ENCODE assay signal across 10 cellular contexts in the genomic region with DNA sequence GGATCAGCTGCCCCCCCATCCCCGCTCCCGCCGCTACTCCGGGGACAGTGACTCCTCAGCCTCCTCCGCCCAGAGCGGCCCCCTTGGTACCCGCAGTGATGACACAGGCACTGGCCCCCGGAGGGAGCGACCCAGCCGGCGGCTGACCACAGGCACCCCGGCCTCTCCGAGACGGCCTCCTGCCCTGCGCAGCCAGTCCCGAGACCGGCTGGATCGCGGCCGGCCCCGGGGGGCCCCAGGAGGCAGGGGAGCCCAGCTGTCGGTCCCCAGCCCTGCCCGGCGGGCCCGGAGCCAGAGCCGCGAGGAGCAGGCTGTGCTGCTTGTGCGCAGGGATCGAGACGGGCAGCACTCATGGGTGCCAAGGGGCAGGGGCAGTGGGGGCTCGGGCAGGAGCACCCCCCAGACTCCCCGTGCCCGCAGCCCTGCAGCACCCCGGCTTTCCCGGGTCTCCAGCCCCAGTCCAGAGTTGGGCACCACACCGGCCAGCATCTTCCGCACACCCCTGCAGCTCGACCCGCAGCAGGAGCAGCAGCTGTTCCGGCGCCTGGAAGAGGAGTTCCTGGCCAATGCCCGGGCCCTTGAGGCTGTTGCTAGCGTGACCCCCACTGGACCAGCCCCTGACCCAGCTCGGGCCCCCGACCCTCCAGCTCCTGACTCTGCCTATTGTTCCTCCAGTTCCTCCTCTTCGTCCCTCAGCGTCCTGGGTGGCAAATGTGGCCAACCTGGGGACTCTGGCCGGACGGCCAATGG. TPM values are rescaled to one million over a fixed set of nuclear protein-coding genes. Genes with fewer than 3 reads are reported as not detected.
DNase-seq lines count a peak whose midpoint lies in the region; ATAC-seq and TF ChIP-seq lines count a peak whose summit lies in the region.
"Had no signal": no experiment of that assay in that cellular context is flagged by ENCODE, and none has a peak within 500 bp of the region (broad histone marks: within the 10 kb centered on the region; RNA-seq: fewer than 3 reads in every experiment).

No MANE protein-coding gene starts in this region.

- no peaks in the 10 kb centered on the region for H3K36me3 ChIP-seq in upper lobe of right lung

- H3K4me3 ChIP-seq in upper lobe of right lung, result no peak overlapping the region
- H3K4me3 ChIP-seq: SK-N-MC had no signal

- DNase-seq in activated T-cell treated with anti-CD3 and anti-CD28 coated beads, Interleukin-2, amount 50 U/mL, for 1 hour, result peak; percentile 12
- DNase-seq in activated T-cell treated with anti-CD3 and anti-CD28 coated beads, Interleukin-2, amount 50 U/mL, for 4 hours, result no peak
- DNase-seq in chondrocyte (ENCODE audit: low spot score) (peak; percentile 94), mesothelial cell of epicardium (ENCODE audit: low spot score in 2 of 2, unreplicated experiment in 2 of 2) (no peak), upper lobe of right lung (no peak)

- TF ChIP-seq CTCF in chondrocyte (IDR thresholded peaks at IDR 0.05) (no peak), mesothelial cell of epicardium (IDR thresholded peaks at IDR 0.05; ENCODE audit: unreplicated experiment) (no peak), upper lobe of right lung (IDR thresholded peaks at IDR 0.05) (no peak)

- no peaks in the 10 kb centered on the region for H3K9me3 Mint-ChIP-seq in activated T-cell treated with anti-CD3 and anti-CD28 coated beads, Interleukin-2, amount 50 U/mL, for 4 hours
- H3K9me3 Mint-ChIP-seq in chondrocyte (ENCODE audit: low read depth) (no peaks in the 10 kb centered on the region), mesothelial cell of epicardium (no peaks in the 10 kb centered on the region)

- peaks cover 29% of the 10 kb centered on the region for H3K27me3 ChIP-seq in upper lobe of right lung

- no peak overlapping the region for H3K4me3 Mint-ChIP-seq in activated T-cell treated with anti-CD3 and anti-CD28 coated beads, Interleukin-2, amount 50 U/mL, for 4 hours
- no peak overlapping the region for H3K4me3 Mint-ChIP-seq in chondrocyte (ENCODE audit: unreplicated experiment)
- H3K4me3 Mint-ChIP-seq in mesothelial cell of epicardium, result no peak overlapping the region

- no peak for ATAC-seq in activated T-cell treated with anti-CD3 and anti-CD28 coated beads, Interleukin-2, amount 50 U/mL, for 4 hours
- no peak for ATAC-seq in upper lobe of right lung
- no peak for ATAC-seq in HG03521 (IDR thresholded peaks at IDR 0.05; ENCODE audit: unreplicated experiment)
- ATAC-seq in GM21786 (IDR thresholded peaks at IDR 0.05; ENCODE audit: unreplicated experiment), result no peak
- ATAC-seq in HG02763 (IDR thresholded peaks at IDR 0.05; ENCODE audit: unreplicated experiment), result no peak

- intact Hi-C loops in upper lobe of right lung (cut with DNase I), result no loop called here

- H3K27me3 Mint-ChIP-seq in activated T-cell treated with anti-CD3 and anti-CD28 coated beads, Interleukin-2, amount 50 U/mL, for 4 hours (ENCODE audit: low read depth), result peaks cover 40% of the 10 kb centered on the region
- H3K27me3 Mint-ChIP-seq in chondrocyte (ENCODE audit: low read depth) (peaks cover 14% of the 10 kb centered on the region), mesothelial cell of epicardium (ENCODE audit: low read depth) (peaks cover 37% of the 10 kb centered on the region)

- peaks cover 61% of the 10 kb centered on the region for H3K4me1 ChIP-seq in upper lobe of right lung

- H3K27ac Mint-ChIP-seq in chondrocyte (ENCODE audit: unreplicated experiment) (peak overlapping the region; percentile 94), mesothelial cell of epicardium (peak overlapping the region; percentile 43)

- H3K36me3 Mint-ChIP-seq in activated T-cell treated with anti-CD3 and anti-CD28 coated beads, Interleukin-2, amount 50 U/mL, for 4 hours (ENCODE audit: insufficient read depth), result no peaks in the 10 kb centered on the region
- peaks cover 13% of the 10 kb centered on the region for H3K36me3 Mint-ChIP-seq in chondrocyte (ENCODE audit: low read depth)
- H3K36me3 Mint-ChIP-seq in mesothelial cell of epicardium, result peaks cover 3% of the 10 kb centered on the region

- H3K9me3 ChIP-seq in upper lobe of right lung, result no peaks in the 10 kb centered on the region

- H3K27ac ChIP-seq in upper lobe of right lung, result peak overlapping the region; percentile 71
- H3K27ac ChIP-seq: SK-N-MC had no signal

- peaks cover 29% of the 10 kb centered on the region for H3K4me1 Mint-ChIP-seq in activated T-cell treated with anti-CD3 and anti-CD28 coated beads, Interleukin-2, amount 50 U/mL, for 4 hours (ENCODE audit: low read depth)
- H3K4me1 Mint-ChIP-seq in chondrocyte (ENCODE audit: low read depth), result peaks cover 47% of the 10 kb centered on the region
- H3K4me1 Mint-ChIP-seq in mesothelial cell of epicardium, result peaks cover 19% of the 10 kb centered on the region

RNA-seq across cellular contexts. Expression of gene RASL10A, which starts 3.9 kb away (rescaled TPM):
- total RNA-seq in activated T-cell treated with anti-CD3 and anti-CD28 coated beads, Interleukin-2, amount 50 U/mL, for 4 hours, result under 1 TPM; 0.56 to 0.87 (median 0.79) TPM
- total RNA-seq in chondrocyte, result 0.27 to 1.2 TPM (median 0.31 TPM) in 3 replicates
- 2.5 to 3.8 TPM (median 3.1 TPM) in 3 replicates for total RNA-seq in mesothelial cell of epicardium
- total RNA-seq in upper lobe of right lung, result 0.72 TPM
- total RNA-seq: cerebellum had no signal

RNA-seq across cellular contexts. Expression of gene GAS2L1, which starts 5.2 kb away (rescaled TPM):
- under 1 TPM; 0.37 to 0.90 (median 0.56) TPM for total RNA-seq in activated T-cell treated with anti-CD3 and anti-CD28 coated beads, Interleukin-2, amount 50 U/mL, for 4 hours
- total RNA-seq in chondrocyte (34.5 to 35.6 TPM (median 34.8 TPM) in 3 replicates), mesothelial cell of epicardium (13.4 to 14.6 TPM (median 13.6 TPM) in 3 replicates), upper lobe of right lung (27.2 TPM)

RNA-seq across cellular contexts. Expression of gene EWSR1, which starts 43.6 kb away (rescaled TPM):
- total RNA-seq in activated T-cell treated with anti-CD3 and anti-CD28 coated beads, Interleukin-2, amount 50 U/mL, for 4 hours, result 100 to 1,000 TPM; 458 to 522 (median 474) TPM
- total RNA-seq in chondrocyte (139 to 205 TPM (median 144 TPM) in 3 replicates), mesothelial cell of epicardium (364 to 381 TPM (median 379 TPM) in 3 replicates), upper lobe of right lung (149 TPM)

RNA-seq across cellular contexts. Expression of gene RHBDD3, which starts 43.9 kb away (rescaled TPM):
- total RNA-seq in activated T-cell treated with anti-CD3 and anti-CD28 coated beads, Interleukin-2, amount 50 U/mL, for 4 hours, result 10 to 100 TPM; 52.0 to 61.0 (median 56.8) TPM
- total RNA-seq in chondrocyte (29.5 to 37.6 TPM (median 30.9 TPM) in 3 replicates), mesothelial cell of epicardium (55.9 to 59.6 TPM (median 58.0 TPM) in 3 replicates), upper lobe of right lung (19.0 TPM)

Comparison
In these comparisons a context has a peak if more than half of its experiments do, and no peak if none do; other contexts are left out.
1. DNase-seq: peak in activated T-cell treated with anti-CD3 and anti-CD28 coated beads, Interleukin-2, amount 50 U/mL, for 1 hour (single experiment) and chondrocyte (single experiment); none in activated T-cell treated with anti-CD3 and anti-CD28 coated beads, Interleukin-2, amount 50 U/mL, for 4 hours (single experiment), mesothelial cell of epicardium (0 of 2) and upper lobe of right lung (single experiment).